1 cellular context compared by ENCODE assay signal in the genomic region with DNA sequence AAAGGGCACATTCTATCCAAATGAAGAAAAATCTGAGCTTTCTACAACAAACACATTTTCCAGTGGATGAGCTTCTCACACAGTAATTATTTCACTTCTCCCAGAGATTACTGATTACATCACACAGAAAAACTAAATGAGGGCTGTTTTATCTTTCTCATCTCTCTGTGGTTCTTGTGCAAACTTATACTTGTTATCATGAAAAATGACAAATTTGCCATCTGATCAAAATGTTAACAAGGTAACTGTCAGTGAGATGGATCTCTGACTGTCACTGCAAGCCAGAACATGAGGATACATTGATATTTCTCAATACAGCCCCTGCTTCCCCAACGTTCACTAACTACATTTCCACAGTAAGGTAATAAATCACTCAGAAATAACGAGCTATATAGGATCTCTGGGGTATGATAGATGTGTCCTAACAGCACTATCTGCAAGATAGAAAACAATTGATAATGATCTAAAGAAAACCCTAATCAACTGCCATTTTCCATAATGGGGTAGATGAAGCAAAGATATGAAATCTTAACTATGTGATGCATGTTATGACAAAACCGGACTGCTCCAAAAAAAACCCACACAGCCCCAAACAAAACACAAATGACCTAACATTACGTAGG.
TF ChIP-seq lines count a peak whose summit lies in the region.

No MANE protein-coding gene starts in this region.

TF ChIP-seq in SK-N-SH, 30 proteins besides CTCF, POLR2A, EP300 and RAD21 (continued from another document):
- TF ChIP-seq SIN3A (IDR thresholded peaks at IDR 0.05; ENCODE audit: borderline replicate concordance, low read depth, low read length) (no peak), GATA2 (CRISPR knock-in tag; IDR thresholded peaks at IDR 0.05) (no peak)
- TF ChIP-seq, protein P1, sequence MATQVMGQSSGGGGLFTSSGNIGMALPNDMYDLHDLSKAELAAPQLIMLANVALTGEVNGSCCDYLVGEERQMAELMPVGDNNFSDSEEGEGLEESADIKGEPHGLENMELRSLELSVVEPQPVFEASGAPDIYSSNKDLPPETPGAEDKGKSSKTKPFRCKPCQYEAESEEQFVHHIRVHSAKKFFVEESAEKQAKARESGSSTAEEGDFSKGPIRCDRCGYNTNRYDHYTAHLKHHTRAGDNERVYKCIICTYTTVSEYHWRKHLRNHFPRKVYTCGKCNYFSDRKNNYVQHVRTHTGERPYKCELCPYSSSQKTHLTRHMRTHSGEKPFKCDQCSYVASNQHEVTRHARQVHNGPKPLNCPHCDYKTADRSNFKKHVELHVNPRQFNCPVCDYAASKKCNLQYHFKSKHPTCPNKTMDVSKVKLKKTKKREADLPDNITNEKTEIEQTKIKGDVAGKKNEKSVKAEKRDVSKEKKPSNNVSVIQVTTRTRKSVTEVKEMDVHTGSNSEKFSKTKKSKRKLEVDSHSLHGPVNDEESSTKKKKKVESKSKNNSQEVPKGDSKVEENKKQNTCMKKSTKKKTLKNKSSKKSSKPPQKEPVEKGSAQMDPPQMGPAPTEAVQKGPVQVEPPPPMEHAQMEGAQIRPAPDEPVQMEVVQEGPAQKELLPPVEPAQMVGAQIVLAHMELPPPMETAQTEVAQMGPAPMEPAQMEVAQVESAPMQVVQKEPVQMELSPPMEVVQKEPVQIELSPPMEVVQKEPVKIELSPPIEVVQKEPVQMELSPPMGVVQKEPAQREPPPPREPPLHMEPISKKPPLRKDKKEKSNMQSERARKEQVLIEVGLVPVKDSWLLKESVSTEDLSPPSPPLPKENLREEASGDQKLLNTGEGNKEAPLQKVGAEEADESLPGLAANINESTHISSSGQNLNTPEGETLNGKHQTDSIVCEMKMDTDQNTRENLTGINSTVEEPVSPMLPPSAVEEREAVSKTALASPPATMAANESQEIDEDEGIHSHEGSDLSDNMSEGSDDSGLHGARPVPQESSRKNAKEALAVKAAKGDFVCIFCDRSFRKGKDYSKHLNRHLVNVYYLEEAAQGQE (IDR thresholded peaks at IDR 0.05; ENCODE audit: low read depth, low read length) = no peak
